In genomic region chr14:53043107-53043704, GRCh38 we compare ENCODE assay signal across 1 cellular context.
TF ChIP-seq lines count a peak whose summit lies in the region.

No MANE protein-coding gene starts in this region.

TF ChIP-seq in GM12878, 131 proteins besides CTCF, POLR2A, EP300 and RAD21 (continued from another document):
- no peak for TF ChIP-seq E2F4 (IDR thresholded peaks at IDR 0.05; ENCODE audit: low read depth, low read length)
- no peak for TF ChIP-seq KLF5 (IDR thresholded peaks at IDR 0.05; ENCODE audit: partially characterized antibody)
- TF ChIP-seq EGR1 (IDR thresholded peaks at IDR 0.05; ENCODE audit: borderline replicate concordance in 1 of 2, low read depth in 2 of 2, low read length in 2 of 2): no peak
- no peak for TF ChIP-seq RELB (IDR thresholded peaks at IDR 0.05; ENCODE audit: low read depth)
- no peak for TF ChIP-seq RELA (IDR thresholded peaks at IDR 0.05; ENCODE audit: borderline replicate concordance, partially characterized antibody)
- no peak for TF ChIP-seq ZBED1 (IDR thresholded peaks at IDR 0.05; ENCODE audit: borderline replicate concordance)
- no peak for TF ChIP-seq CUX1 (IDR thresholded peaks at IDR 0.05; ENCODE audit: insufficient replicate concordance, low read depth, low read length)
- TF ChIP-seq SREBF1 (IDR thresholded peaks at IDR 0.05; ENCODE audit: low read length): no peak
- TF ChIP-seq POLR2AphosphoS5 (IDR thresholded peaks at IDR 0.05; ENCODE audit: low read length): no peak
- no peak for TF ChIP-seq POU2F2 (IDR thresholded peaks at IDR 0.05; ENCODE audit: borderline replicate concordance, low read depth, low read length)
- TF ChIP-seq NKRF (conservative IDR thresholded peaks at IDR 0.05): no peak
- TF ChIP-seq MLLT1 (IDR thresholded peaks at IDR 0.05): no peak
- TF ChIP-seq JUNB (IDR thresholded peaks at IDR 0.05): no peak
- no peak for TF ChIP-seq CHD2 (IDR thresholded peaks at IDR 0.05; ENCODE audit: borderline replicate concordance, low read depth, low read length)
- no peak for TF ChIP-seq DPF2 (IDR thresholded peaks at IDR 0.05)
- no peak for TF ChIP-seq STAT1 (conservative IDR thresholded peaks at IDR 0.05)
